Comparison of ENCODE assay signal across 1 cellular context in the genomic region with DNA sequence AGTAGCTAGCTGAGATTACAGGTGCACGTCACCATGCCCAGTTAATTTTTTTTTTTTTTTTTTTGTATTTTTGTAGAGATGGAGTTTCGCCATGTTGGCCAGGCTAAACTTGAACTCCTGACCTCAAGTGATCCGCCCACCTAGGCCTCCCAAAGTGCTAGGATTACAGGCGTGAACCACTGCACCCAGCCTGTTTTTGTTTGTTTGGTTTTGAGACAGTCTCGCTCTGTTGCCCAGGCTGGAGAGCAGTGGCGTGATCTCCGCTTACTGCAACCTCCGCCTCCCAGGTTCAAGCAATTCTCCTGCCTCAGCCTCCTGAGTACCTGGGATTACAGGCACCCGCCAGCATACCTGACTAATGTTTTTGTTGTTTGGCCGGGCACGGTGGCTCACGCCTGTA.
TF ChIP-seq lines count a peak whose summit lies in the region.

No MANE protein-coding gene starts in this region.

TF ChIP-seq in A549, 52 proteins besides CTCF, POLR2A, EP300 and RAD21:
- TF ChIP-seq, protein P1, sequence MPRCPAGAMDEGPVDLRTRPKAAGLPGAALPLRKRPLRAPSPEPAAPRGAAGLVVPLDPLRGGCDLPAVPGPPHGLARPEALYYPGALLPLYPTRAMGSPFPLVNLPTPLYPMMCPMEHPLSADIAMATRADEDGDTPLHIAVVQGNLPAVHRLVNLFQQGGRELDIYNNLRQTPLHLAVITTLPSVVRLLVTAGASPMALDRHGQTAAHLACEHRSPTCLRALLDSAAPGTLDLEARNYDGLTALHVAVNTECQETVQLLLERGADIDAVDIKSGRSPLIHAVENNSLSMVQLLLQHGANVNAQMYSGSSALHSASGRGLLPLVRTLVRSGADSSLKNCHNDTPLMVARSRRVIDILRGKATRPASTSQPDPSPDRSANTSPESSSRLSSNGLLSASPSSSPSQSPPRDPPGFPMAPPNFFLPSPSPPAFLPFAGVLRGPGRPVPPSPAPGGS (IDR thresholded peaks at IDR 0.05): 0 out of 3 replicates have a peak, but pooled peaks have one; percentile 0
